7 cellular contexts compared by ENCODE assay signal in genomic region chr6:112202639-112203341, GRCh38. TPM values are rescaled to one million over a fixed set of nuclear protein-coding genes. Genes with fewer than 3 reads are reported as not detected.
DNase-seq lines count a peak whose midpoint lies in the region; ATAC-seq and TF ChIP-seq lines count a peak whose summit lies in the region.

No MANE protein-coding gene starts in this region.

- H3K27ac ChIP-seq in dorsolateral prefrontal cortex (peak overlapping the region in 35 of 59 donors; percentile 1 to 75 (median 42)), testis (peak overlapping the region; percentile 61 to 79)

- peaks cover 18% of the 10 kb centered on the region for H3K4me1 ChIP-seq in testis

- WGBS in testis, 2 donors: 31 to 49% methylated on average over 12 of the region's 12 CpGs

- no peaks in the 10 kb centered on the region for H3K9me3 ChIP-seq in testis

- intact Hi-C loops in dorsolateral prefrontal cortex (cut with DNase I): no loop called here
- intact Hi-C loops in testis (cut with DNase I; ENCODE audit: low total_unique reads): no loop called here

- H3K36me3 ChIP-seq in testis (ENCODE audit: low read depth, missing control alignments): no peaks in the 10 kb centered on the region

- TF ChIP-seq CTCF in dorsolateral prefrontal cortex (IDR thresholded peaks at IDR 0.05 in 54 of 56, conservative IDR thresholded peaks at IDR 0.05 in 2 of 56; ENCODE audit: low read depth in 1 of 56, partially characterized antibody in 56 of 56): no peak
- TF ChIP-seq CTCF in testis (IDR thresholded peaks at IDR 0.05): no peak

- TF ChIP-seq POLR2A in testis (IDR thresholded peaks at IDR 0.05): no peak

- ATAC-seq in GM19467 (IDR thresholded peaks at IDR 0.05; ENCODE audit: unreplicated experiment): peak; percentile 81
- ATAC-seq in HG03280 (IDR thresholded peaks at IDR 0.05; ENCODE audit: unreplicated experiment): peak; percentile 80

- H3K4me3 ChIP-seq in dorsolateral prefrontal cortex: peak overlapping the region in 6 of 59 donors; percentile 2 to 26 (median 10)
- no peak overlapping the region for H3K4me3 ChIP-seq in testis

- H3K27me3 ChIP-seq in dorsolateral prefrontal cortex: peaks cover 0 to 2% (median 0%) of the 10 kb centered on the region in 45 donors
- no peaks in the 10 kb centered on the region for H3K27me3 ChIP-seq in testis

- no peak for DNase-seq in dorsolateral prefrontal cortex
- no peak for DNase-seq in testis
- no peak for DNase-seq in SW 1271 (lab: John Stamatoyannopoulos, UW)
- DNase-seq in NOMO-1 treated with dmso at 0.1 percent for 144 hours (lab: John Stamatoyannopoulos, UW; ENCODE audit: unreplicated experiment): no peak
- no peak for DNase-seq in stimulated activated CD4-positive, alpha-beta T cell treated with anti-CD3 and anti-CD28 coated beads, Interleukin-12 subunit alpha, Interleukin-12 subunit beta, amount 100 ng/mL, for 4 hours

RNA-seq across cellular contexts. Expression of gene LAMA4, which starts 51.6 kb away (rescaled TPM):
- 10 to 100 TPM; 11.7 to 46.8 (median 26.5) TPM for total RNA-seq in dorsolateral prefrontal cortex
- 10 to 100 TPM; 49.2 to 61.0 TPM for total RNA-seq in testis
- 37.6 TPM for polyA plus RNA-seq in testis (ENCODE audit: insufficient read depth, low read depth, low replicate concordance)
